ENCODE assay signal across 8 cellular contexts in genomic region chr1:108692724-108693655, GRCh38.
A peak's percentile ranks its signal among the peaks of the same experiment; 100 is the strongest.
DNase-seq lines count a peak whose midpoint lies in the region; ATAC-seq and TF ChIP-seq lines count a peak whose summit lies in the region.

No MANE protein-coding gene starts in this region.

- peak; percentile 34; the same call in 1 of the 2 replicates for TF ChIP-seq CTCF in WERI-Rb-1 (IDR thresholded peaks at IDR 0.05; ENCODE audit: low read depth, low read length)
- peak; percentile 27 for TF ChIP-seq CTCF in cardiac fibroblast (IDR thresholded peaks at IDR 0.05; ENCODE audit: low read depth, low read length)

- peak overlapping the region; percentile 99 for H3K4me3 ChIP-seq in WERI-Rb-1 (ENCODE audit: low read depth, low read length)
- H3K4me3 ChIP-seq in cardiac fibroblast (replicated peaks in 1 of 2; ENCODE audit: low read depth in 2 of 2, low read length in 2 of 2), result peak overlapping the region; percentile 69 to 84

- ATAC-seq in HG02885 (IDR thresholded peaks at IDR 0.05; ENCODE audit: poor library complexity, unreplicated experiment), result peak; percentile 66

- H3K27ac ChIP-seq in WERI-Rb-1, result peak overlapping the region; percentile 97

- no peaks in the 10 kb centered on the region for H3K27me3 ChIP-seq in WERI-Rb-1 (ENCODE audit: insufficient read depth, low read depth, severe bottlenecking)

- DNase-seq in NCI-H2081 (lab: John Stamatoyannopoulos, UW) (peak; percentile 46 to 57), NCI-H2081 treated with DMSO at 0.1 percent for 48 hours (lab: John Stamatoyannopoulos, UW) (no peak), NCI-H2029 (lab: John Stamatoyannopoulos, UW) (peak; percentile 49), WERI-Rb-1 (peak; percentile 74), cardiac fibroblast (ENCODE audit: low read depth in 2 of 2) (peak; percentile 79 to 81), kidney tubule cell (ENCODE audit: low spot score) (peak; percentile 70)
- peak; percentile 42 to 50 for DNase-seq in stimulated activated CD4-positive, alpha-beta T cell treated with anti-CD3 and anti-CD28 coated beads, Interleukin-2, amount 100 ng/mL, for 48 hours

- peaks cover 47% of the 10 kb centered on the region for H3K36me3 ChIP-seq in WERI-Rb-1

- H3K9me3 ChIP-seq in WERI-Rb-1 (ENCODE audit: severe bottlenecking), result no peaks in the 10 kb centered on the region
